In genomic region chr14:22849212-22849819, GRCh38 we compare ENCODE assay signal across 9 cellular contexts.
DNase-seq lines count a peak whose midpoint lies in the region; ATAC-seq and TF ChIP-seq lines count a peak whose summit lies in the region.
"Had no signal": no experiment of that assay in that cellular context is flagged by ENCODE, and none has a peak within 500 bp of the region (broad histone marks: within the 10 kb centered on the region; RNA-seq: fewer than 3 reads in every experiment).

No MANE protein-coding gene starts in this region.

- H3K79me2 ChIP-seq in MM.1S (ENCODE audit: low read length) = no peaks in the 10 kb centered on the region

- ATAC-seq in GM18868 (IDR thresholded peaks at IDR 0.05; ENCODE audit: unreplicated experiment) = no peak
- ATAC-seq: left colon had no signal

- TF ChIP-seq CTCF in choroid plexus epithelial cell (conservative IDR thresholded peaks at IDR 0.05; ENCODE audit: low read depth, low read length) (no peak), MM.1S (IDR thresholded peaks at IDR 0.05; ENCODE audit: low read length) (no peak)

- no peaks in the 10 kb centered on the region for H3K9me2 ChIP-seq in MM.1S (replicated peaks; ENCODE audit: insufficient read depth, low read length)

- H2AFZ ChIP-seq in MM.1S (ENCODE audit: low read length) = no peak overlapping the region

- H3K36me3 ChIP-seq in MM.1S (replicated peaks; ENCODE audit: insufficient read depth, low read length) = no peaks in the 10 kb centered on the region

- no peaks in the 10 kb centered on the region for H3F3A ChIP-seq in MM.1S (ENCODE audit: insufficient read depth, low read length)

- H3K27ac ChIP-seq in skin epidermis (peak overlapping the region in 20 of 21 experiments; percentile 69 to 92 (median 80)), MM.1S (ENCODE audit: low read length) (no peak overlapping the region)

- peaks cover 3% of the 10 kb centered on the region; the same call in 1 of the 2 replicates for H3K4me1 ChIP-seq in MM.1S (ENCODE audit: low read length)

- no peaks in the 10 kb centered on the region for H3K27me3 ChIP-seq in MM.1S (replicated peaks; ENCODE audit: insufficient read depth, low read length)

- H3K9ac ChIP-seq in MM.1S (ENCODE audit: low read length) = no peak overlapping the region

- no peaks in the 10 kb centered on the region for H3K9me3 ChIP-seq in MM.1S (replicated peaks; ENCODE audit: insufficient read depth, low read length)

- H4K20me1 ChIP-seq in MM.1S (ENCODE audit: insufficient read depth, low read length) = no peaks in the 10 kb centered on the region

- DNase-seq in HCEC 1CT (peak; percentile 38), choroid plexus epithelial cell (ENCODE audit: low read depth) (peak; percentile 92), kidney tubule cell (ENCODE audit: low spot score) (peak; percentile 42), MM.1S (no peak), DMS53 (lab: John Stamatoyannopoulos, UW) (no peak)
- DNase-seq in effector CD4-positive, alpha-beta T cell = no peak

- H3K4me2 ChIP-seq in MM.1S (ENCODE audit: low read depth, low read length) = no peak overlapping the region

- H3K4me3 ChIP-seq in choroid plexus epithelial cell (ENCODE audit: low read depth, low read length) = no peak overlapping the region
- no peak overlapping the region for H3K4me3 ChIP-seq in skin epidermis
- no peak overlapping the region for H3K4me3 ChIP-seq in MM.1S (ENCODE audit: low read length)

Comparison
In these comparisons a context has a peak if more than half of its experiments do, and no peak if none do; other contexts are left out.
1. DNase-seq: peak in HCEC 1CT (single experiment), choroid plexus epithelial cell (single experiment) and kidney tubule cell (single experiment); none in MM.1S (single experiment), effector CD4-positive, alpha-beta T cell (single experiment) and DMS53 (single experiment).